In genomic region chr3:102593754-102594602, GRCh38 we compare ENCODE assay signal across 18 cellular contexts.
DNase-seq lines count a peak whose midpoint lies in the region; ATAC-seq and TF ChIP-seq lines count a peak whose summit lies in the region.
"Had no signal": no experiment of that assay in that cellular context is flagged by ENCODE, and none has a peak within 500 bp of the region (broad histone marks: within the 10 kb centered on the region; RNA-seq: fewer than 3 reads in every experiment).

No MANE protein-coding gene starts in this region.

- TF ChIP-seq CTCF in WTC11 (IDR thresholded peaks at IDR 0.05), result no peak

- H3K4me3 Mint-ChIP-seq in WTC11, result no peak overlapping the region
- H3K4me3 Mint-ChIP-seq: B cell; CD4-positive, alpha-beta T cell; H9; T-helper 1 cell treated with Interleukin-12 subunit alpha and Interleukin-12 subunit beta and Interleukin-4 antibody, amounts not matched to agents 30 μg/mL and 1 μg/mL, for 36 hours had no signal

- ATAC-seq in GM18519 (IDR thresholded peaks at IDR 0.05; ENCODE audit: low FRiP score, unreplicated experiment) (peak; percentile 63), HG03432 (IDR thresholded peaks at IDR 0.05; ENCODE audit: unreplicated experiment) (peak; percentile 37), WTC11 (no peak), left lobe of liver (peak; percentile 60), GM21447 (IDR thresholded peaks at IDR 0.05; ENCODE audit: unreplicated experiment) (no peak), HG03159 (IDR thresholded peaks at IDR 0.05; ENCODE audit: unreplicated experiment) (no peak)

- no peak for TF ChIP-seq POLR2A in erythroblast (IDR thresholded peaks at IDR 0.05; ENCODE audit: low read length)

- H3K9me3 Mint-ChIP-seq in WTC11, result peaks cover 26% of the 10 kb centered on the region
- H3K9me3 Mint-ChIP-seq: T-helper 1 cell treated with Interleukin-12 subunit alpha and Interleukin-12 subunit beta and Interleukin-4 antibody, amounts not matched to agents 30 μg/mL and 1 μg/mL, for 36 hours had no signal

- DNase-seq in WTC11 (ENCODE audit: low spot score), result no peak
- DNase-seq in left lobe of liver (ENCODE audit: low spot score), result no peak
- no peak for DNase-seq in erythroblast (lab: John Stamatoyannopoulos, UW)
- DNase-seq: CD4-positive, alpha-beta T cell; DMS79; H9; KG1; NCI-H1092; NCI-H146; NCI-H2081 treated with DMSO at 0.1 percent for 48 hours; NCI-H510A treated with DMSO at 0.1 percent for 48 hours; SHP77 had no signal

- CTCF ChIA-PET in WTC11 (lab: Charles Lee), result no interaction called here

- H3K36me3 Mint-ChIP-seq in WTC11, result no peaks in the 10 kb centered on the region

- H3K27me3 Mint-ChIP-seq in WTC11 (ENCODE audit: low read depth), result no peaks in the 10 kb centered on the region
- H3K27me3 Mint-ChIP-seq: B cell had no signal

- POLR2A ChIA-PET in WTC11 (lab: Charles Lee), result no interaction called here

- H3K4me1 Mint-ChIP-seq in WTC11, result peaks cover 7% of the 10 kb centered on the region
- H3K4me1 Mint-ChIP-seq: B cell, H9 had no signal

- no peak overlapping the region for H3K27ac Mint-ChIP-seq in WTC11
- H3K27ac Mint-ChIP-seq: B cell; CD4-positive, alpha-beta T cell; H9; T-helper 1 cell treated with Interleukin-12 subunit alpha and Interleukin-12 subunit beta and Interleukin-4 antibody, amounts not matched to agents 30 μg/mL and 1 μg/mL, for 36 hours had no signal

TF ChIP-seq in WTC11, 78 proteins besides CTCF, POLR2A, EP300 and RAD21:
- TF ChIP-seq HMGA2 (CRISPR knock-in tag; IDR thresholded peaks at IDR 0.05) (peak; percentile 91; the same call in 1 of the 2 replicates), TP53 (CRISPR knock-in tag; IDR thresholded peaks at IDR 0.05) (no peak), ATF1 (CRISPR knock-in tag; IDR thresholded peaks at IDR 0.05) (no peak), ETV6 (CRISPR knock-in tag; IDR thresholded peaks at IDR 0.05) (no peak), CBFB (CRISPR knock-in tag; IDR thresholded peaks at IDR 0.05; ENCODE audit: low read depth) (no peak)

Comparison
In these comparisons a context has a peak if more than half of its experiments do, and no peak if none do; other contexts are left out.
1. ATAC-seq: peak in GM18519 (single experiment), HG03432 (single experiment) and left lobe of liver (single experiment); none in WTC11 (single experiment), GM21447 (single experiment) and HG03159 (single experiment).